Comparison of ENCODE assay signal across 9 cellular contexts in genomic region chr12:90978117-90978770, GRCh38. TPM values are rescaled to one million over a fixed set of nuclear protein-coding genes. Genes with fewer than 3 reads are reported as not detected.
DNase-seq lines count a peak whose midpoint lies in the region; ATAC-seq and TF ChIP-seq lines count a peak whose summit lies in the region.
"Had no signal": no experiment of that assay in that cellular context is flagged by ENCODE, and none has a peak within 500 bp of the region (broad histone marks: within the 10 kb centered on the region; RNA-seq: fewer than 3 reads in every experiment).

No MANE protein-coding gene starts in this region.

- intact Hi-C loops in psoas muscle (cut with DNase I), result loop anchor here in 1 of 2 donors (5.0 to 10.0 kb wide), 2 partner anchors 137 to 379 kb away; partner anchors contain the start of gene LUM

- TF ChIP-seq CTCF in GM12864 (IDR thresholded peaks at IDR 0.05; ENCODE audit: low read depth, low read length, missing control alignments), result peak; percentile 61
- TF ChIP-seq CTCF in SK-N-SH (IDR thresholded peaks at IDR 0.05), result peak; percentile 91
- TF ChIP-seq CTCF in foreskin fibroblast (IDR thresholded peaks at IDR 0.05; ENCODE audit: low read depth, low read length), result peak; percentile 51
- peak; percentile 54 for TF ChIP-seq CTCF in psoas muscle (IDR thresholded peaks at IDR 0.05)

- H3K27me3 ChIP-seq in SK-N-SH (ENCODE audit: insufficient read depth), result no peaks in the 10 kb centered on the region
- H3K27me3 ChIP-seq in psoas muscle (ENCODE audit: insufficient read depth in 3 of 3, low read length in 2 of 3), result peaks cover 0 to 3% (median 0%) of the 10 kb centered on the region in 3 donors

- no peaks in the 10 kb centered on the region for H3K79me2 ChIP-seq in SK-N-SH (ENCODE audit: insufficient read depth)

- H3K27me3 Mint-ChIP-seq in T-cell, result peaks cover 0 to 3% of the 10 kb centered on the region in 2 donors

- no peak overlapping the region for H3K27ac ChIP-seq in SK-N-SH (ENCODE audit: low read depth in 2 of 2, low read length in 1 of 2)
- no peak overlapping the region for H3K27ac ChIP-seq in psoas muscle

- in situ Hi-C loops in KBM-7 (cut with MboI; ENCODE audit: low pct_unique_long_range_greater_than_20kb, low sequenced_read_pairs), result loop anchor here (25.0 kb wide), 2 partner anchors 134 to 384 kb away; partner anchors contain the start of gene LUM

- no peak overlapping the region for H3K9ac ChIP-seq in SK-N-SH

- ATAC-seq in GM21576 (IDR thresholded peaks at IDR 0.05; ENCODE audit: unreplicated experiment), result peak; percentile 73
- peak; percentile 38 to 74 (median 51) for ATAC-seq in psoas muscle
- ATAC-seq in T-cell (replicated peaks in 1 of 4), result no peak

- no peaks in the 10 kb centered on the region for H3K9me3 Mint-ChIP-seq in T-cell
- H3K9me3 Mint-ChIP-seq: activated naive CD4-positive, alpha-beta T cell treated with anti-CD3 and anti-CD28 coated beads, Interleukin-2, amount 50 U/mL, for 72 hours had no signal

- H3K36me3 ChIP-seq in SK-N-SH (replicated peaks in 1 of 2; ENCODE audit: control insufficient read depth in 1 of 2, insufficient read depth in 2 of 2, low read length in 1 of 2), result no peaks in the 10 kb centered on the region
- H3K36me3 ChIP-seq in psoas muscle (ENCODE audit: insufficient read depth in 1 of 2, low read depth in 1 of 2), result no peaks in the 10 kb centered on the region

- H2AFZ ChIP-seq in SK-N-SH (ENCODE audit: low read depth), result no peak overlapping the region

- H3K4me3 ChIP-seq in GM12864 (ENCODE audit: low read depth, low read length), result no peak overlapping the region
- no peak overlapping the region; a peak in 1 of 4 replicates for H3K4me3 ChIP-seq in SK-N-SH (ENCODE audit: low read depth in 2 of 2, low read length in 1 of 2)
- no peak overlapping the region for H3K4me3 ChIP-seq in foreskin fibroblast (ENCODE audit: low read depth in 1 of 2, low read length in 2 of 2)
- no peak overlapping the region for H3K4me3 ChIP-seq in psoas muscle

- WGBS in SK-N-SH (ENCODE audit: low lambda C conversion rate), result 6% methylated on average over 1 of the region's 1 CpG
- 31 to 39% (median 37%) methylated on average over 1 of the region's 1 CpG for WGBS in psoas muscle, 3 donors

- H3K27ac Mint-ChIP-seq in T-cell, result no peak overlapping the region
- H3K27ac Mint-ChIP-seq: activated naive CD4-positive, alpha-beta T cell treated with anti-CD3 and anti-CD28 coated beads, Interleukin-2, amount 50 U/mL, for 72 hours had no signal

- peaks cover 2 to 9% of the 10 kb centered on the region in 2 experiments; a peak in 3 of 4 replicates for H3K4me1 ChIP-seq in SK-N-SH (ENCODE audit: control insufficient read depth in 1 of 2, insufficient read depth in 2 of 2, low read depth in 1 of 2, low read length in 1 of 2)
- no peaks in the 10 kb centered on the region for H3K4me1 ChIP-seq in psoas muscle

- CTCF ChIA-PET in SK-N-SH (lab: Yijun Ruan, JAX) (interaction anchor here (0.6 to 4.3 kb wide), 41 partner anchors 9 to 1800 kb away, joined by 3 to 61 read pairs (median 3); partner anchors contain the start of gene DCN), T-cell (lab: Charles Lee) (interaction anchor here (0.6 to 0.8 kb wide), 8 partner anchors 17 to 1920 kb away, joined by 3 to 5 read pairs (median 4); no protein-coding TSS in a partner anchor)

- H3F3A ChIP-seq in SK-N-SH (replicated peaks; ENCODE audit: insufficient read depth), result peaks cover 4% of the 10 kb centered on the region

- no peaks in the 10 kb centered on the region for H3K9me2 ChIP-seq in SK-N-SH

- H4K20me1 ChIP-seq in SK-N-SH (ENCODE audit: insufficient read depth), result no peaks in the 10 kb centered on the region

- H3K4me1 Mint-ChIP-seq in T-cell, result no peaks in the 10 kb centered on the region

- TF ChIP-seq EP300 in SK-N-SH (IDR thresholded peaks at IDR 0.05; ENCODE audit: borderline replicate concordance in 1 of 2, low read depth in 1 of 2, low read length in 1 of 2), result no peak

- DNase-seq in GM12864 (ENCODE audit: low read depth) (peak; percentile 12), KBM-7 (peak; percentile 49), SK-N-SH (peak; percentile 32), foreskin fibroblast (peak; percentile 68 to 86), psoas muscle (no peak), islet precursor cell (no peak), T-cell (no peak)

- H3K36me3 Mint-ChIP-seq in T-cell, result no peaks in the 10 kb centered on the region
- H3K36me3 Mint-ChIP-seq: activated naive CD4-positive, alpha-beta T cell treated with anti-CD3 and anti-CD28 coated beads, Interleukin-2, amount 50 U/mL, for 72 hours had no signal

- peak; percentile 98 for TF ChIP-seq RAD21 in SK-N-SH (IDR thresholded peaks at IDR 0.05; ENCODE audit: low read length)

- H3K4me3 Mint-ChIP-seq in T-cell, result no peak overlapping the region

- H3K9me3 ChIP-seq in SK-N-SH (no peaks in the 10 kb centered on the region), psoas muscle (no peaks in the 10 kb centered on the region)

- H3K4me2 ChIP-seq in SK-N-SH, result no peak overlapping the region

- POLR2A ChIA-PET in SK-N-SH (lab: Yijun Ruan, JAX) (no interaction called here), T-cell (lab: Charles Lee) (no interaction called here)

TF ChIP-seq in SK-N-SH, 30 proteins besides CTCF, POLR2A, EP300 and RAD21 (continues in another document):
- TF ChIP-seq JUND (IDR thresholded peaks at IDR 0.05) (no peak), RFX5 (IDR thresholded peaks at IDR 0.05; ENCODE audit: low read length) (peak; percentile 40; the same call in 1 of the 2 replicates), USF2 (IDR thresholded peaks at IDR 0.05; ENCODE audit: borderline replicate concordance, low read depth, low read length) (no peak), EZH2phosphoT487 (IDR thresholded peaks at IDR 0.05; ENCODE audit: borderline replicate concordance, low read depth) (no peak), SIN3A (IDR thresholded peaks at IDR 0.05; ENCODE audit: borderline replicate concordance, low read depth, low read length) (no peak), RXRA (IDR thresholded peaks at IDR 0.05; ENCODE audit: borderline replicate concordance, low read depth) (no peak), SMC3 (IDR thresholded peaks at IDR 0.05; ENCODE audit: low read depth, low read length) (peak; percentile 96), ELF1 (IDR thresholded peaks at IDR 0.05) (no peak), RCOR1 (IDR thresholded peaks at IDR 0.05; ENCODE audit: low read length) (no peak), CHD2 (IDR thresholded peaks at IDR 0.05; ENCODE audit: low read length, partially characterized antibody) (peak; percentile 30), FOXJ3 (CRISPR knock-in tag; IDR thresholded peaks at IDR 0.05) (no peak), NFIC (IDR thresholded peaks at IDR 0.05; ENCODE audit: borderline replicate concordance) (no peak), TCF12 (IDR thresholded peaks at IDR 0.05) (peak; percentile 56), IRF3 (IDR thresholded peaks at IDR 0.05; ENCODE audit: low read depth, low read length) (no peak), ZBTB33 (IDR thresholded peaks at IDR 0.05; ENCODE audit: borderline replicate concordance, low read depth) (no peak), MXI1 (IDR thresholded peaks at IDR 0.05; ENCODE audit: low read depth, low read length) (0 out of 2 replicates have a peak, but pooled peaks have one; percentile 24), TAF1 (IDR thresholded peaks at IDR 0.05; ENCODE audit: borderline replicate concordance, low read depth, low read length) (no peak)

RNA-seq across cellular contexts. Expression of gene CCER1, which starts 23.3 kb away (rescaled TPM):
- polyA plus RNA-seq in SK-N-SH (2012; rRNA removed) (not detected in 2 replicates), psoas muscle (not detected)
- not detected in 2 replicates for polyA plus RNA-seq in SK-N-SH (2012; cell fraction: cytosol; rRNA removed)
- polyA plus RNA-seq in SK-N-SH (2012; cell fraction: nucleus; rRNA removed), result not detected in 2 replicates
- total RNA-seq in psoas muscle (not detected), T-cell (not detected)
- total RNA-seq: activated naive CD4-positive, alpha-beta T cell treated with anti-CD3 and anti-CD28 coated beads, Interleukin-2, amount 50 U/mL, for 72 hours had no signal

RNA-seq across cellular contexts. Expression of gene EPYC, which starts 26.5 kb away (rescaled TPM):
- not detected in 2 replicates for polyA plus RNA-seq in SK-N-SH (2012; rRNA removed)
- 0.03 TPM in 1 of 2 replicates, not detected in the other for polyA plus RNA-seq in SK-N-SH (2012; cell fraction: cytosol; rRNA removed)
- polyA plus RNA-seq in SK-N-SH (2012; cell fraction: nucleus; rRNA removed), result not detected in 2 replicates
- total RNA-seq in psoas muscle, result not detected
- not detected for polyA plus RNA-seq in psoas muscle
- total RNA-seq in T-cell, result not detected
- total RNA-seq: activated naive CD4-positive, alpha-beta T cell treated with anti-CD3 and anti-CD28 coated beads, Interleukin-2, amount 50 U/mL, for 72 hours had no signal

Comparison
In these comparisons a context has a peak if more than half of its experiments do, and no peak if none do; other contexts are left out.
1. DNase-seq: peak in GM12864 (single experiment), KBM-7 (single experiment), SK-N-SH (single experiment) and foreskin fibroblast (2 of 2); none in psoas muscle (0 of 2), islet precursor cell (single experiment) and T-cell (0 of 34).
2. ATAC-seq: peak in GM21576 (single experiment) and psoas muscle (4 of 4); none in T-cell (0 of 4).
3. Peak in every context shown above with its lines, with median percentiles within 50 percentile points of each other: CTCF ChIP-seq.